Comparison of ENCODE assay signal across 7 cellular contexts in the genomic region with DNA sequence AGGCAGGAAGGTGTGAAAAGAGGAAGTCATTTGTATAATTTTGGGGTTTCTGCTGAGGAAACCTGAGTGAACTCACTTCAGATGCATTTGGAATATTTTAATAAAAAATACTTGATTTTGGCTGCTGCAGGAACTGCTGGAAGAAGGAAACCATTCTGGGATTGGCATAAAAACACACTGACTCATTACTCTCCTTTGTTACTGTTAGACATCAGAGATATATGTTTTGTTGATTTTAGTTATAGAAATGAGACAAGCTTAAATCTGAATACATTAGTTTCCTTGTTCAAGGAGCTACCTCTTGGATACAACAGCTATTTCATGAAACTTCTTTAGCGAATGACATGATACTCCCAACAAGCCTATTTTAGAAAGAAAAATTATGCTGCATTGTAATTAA.
A peak's percentile ranks its signal among the peaks of the same experiment; 100 is the strongest.
DNase-seq lines count a peak whose midpoint lies in the region; ATAC-seq and TF ChIP-seq lines count a peak whose summit lies in the region.
"Not testable (repeated sequence)": the region's sequence is repeated elsewhere in the genome, so short reads cannot be mapped to it uniquely, and the experiment has no call there.

No MANE protein-coding gene starts in this region.

- H2BK15ac ChIP-seq in IMR-90 (ENCODE audit: low read depth, low read length): not testable (repeated sequence)

- not testable (repeated sequence) for H4K20me1 ChIP-seq in IMR-90 (ENCODE audit: insufficient read depth, low read length)

- H3K4me1 ChIP-seq in IMR-90 (ENCODE audit: control insufficient read depth, insufficient read depth, low read length): not testable (repeated sequence)

- dilution Hi-C loops in IMR-90 (cut with HindIII; ENCODE audit: low sequenced_read_pairs, unreplicated experiment): not testable (repeated sequence)

- not testable (repeated sequence) for H2BK120ac ChIP-seq in IMR-90 (ENCODE audit: low read depth, low read length)

- H2BK5ac ChIP-seq in IMR-90 (ENCODE audit: low read depth, low read length, poor library complexity, severe bottlenecking): not testable (repeated sequence)

- not testable (repeated sequence) for H2BK20ac ChIP-seq in IMR-90 (ENCODE audit: low read depth, low read length)

- TF ChIP-seq CTCF in IMR-90 (conservative IDR thresholded peaks at IDR 0.05; ENCODE audit: low read depth, low read length); astrocyte of the cerebellum (IDR thresholded peaks at IDR 0.05; ENCODE audit: low read depth, low read length, missing control alignments); fibroblast of mammary gland (conservative IDR thresholded peaks at IDR 0.05; ENCODE audit: control insufficient read depth, insufficient read depth, low read depth, low read length); fibroblast of villous mesenchyme (IDR thresholded peaks at IDR 0.05; ENCODE audit: insufficient read depth, low read depth, low read length): not testable (repeated sequence)

- TF ChIP-seq RAD21 in IMR-90 (IDR thresholded peaks at IDR 0.05; ENCODE audit: low read length): not testable (repeated sequence)

- H3K27me3 ChIP-seq in IMR-90 (ENCODE audit: control insufficient read depth, insufficient read depth, low read length): not testable (repeated sequence)

- H3K14ac ChIP-seq in IMR-90 (replicated peaks; ENCODE audit: low read depth, low read length): not testable (repeated sequence)

- not testable (repeated sequence) for H2AFZ ChIP-seq in IMR-90 (replicated peaks; ENCODE audit: low read length, poor library complexity)

- not testable (repeated sequence) for TF ChIP-seq POLR2A in IMR-90 (IDR thresholded peaks at IDR 0.05; ENCODE audit: low read depth, low read length)

- not testable (repeated sequence) for H4K8ac ChIP-seq in IMR-90 (ENCODE audit: low read depth in 2 of 2, low read length in 2 of 2)

- H3K79me1 ChIP-seq in IMR-90 (ENCODE audit: low read depth in 1 of 2, low read length in 2 of 2): not testable (repeated sequence)

- POLR2A ChIA-PET in IMR-90 (lab: Charles Lee; ENCODE audit: unreplicated experiment): not testable (repeated sequence)

- H3K27ac ChIP-seq in IMR-90 (ENCODE audit: insufficient read depth, low read length): not testable (repeated sequence)

- not testable (repeated sequence) for H3K4me2 ChIP-seq in IMR-90 (ENCODE audit: low read depth, low read length)

- not testable (repeated sequence) for H4K5ac ChIP-seq in IMR-90 (ENCODE audit: low read depth, low read length)

- H3K9me1 ChIP-seq in IMR-90 (ENCODE audit: insufficient read depth, low read length): not testable (repeated sequence)

- ATAC-seq in IMR-90 (ENCODE audit: low read depth): not testable (repeated sequence)

- not testable (repeated sequence) for H3K56ac ChIP-seq in IMR-90 (ENCODE audit: extremely low read depth, insufficient read depth, low read length)

- CTCF ChIA-PET in IMR-90 (lab: Yijun Ruan, JAX): not testable (repeated sequence)

- H3K9me3 ChIP-seq in IMR-90 (ENCODE audit: control insufficient read depth, insufficient read depth, low read length): not testable (repeated sequence)

- H3K18ac ChIP-seq in IMR-90 (ENCODE audit: low read depth, low read length): not testable (repeated sequence)

- in situ Hi-C loops in IMR-90 (cut with MboI; ENCODE audit: low sequenced_read_pairs); astrocyte of the cerebellum (cut with HindIII; ENCODE audit: low sequenced_read_pairs): not testable (repeated sequence)

- not testable (repeated sequence) for H3K4ac ChIP-seq in IMR-90 (ENCODE audit: low read depth, low read length)

- H2AK5ac ChIP-seq in IMR-90 (ENCODE audit: low read depth, low read length): not testable (repeated sequence)

- WGBS in IMR-90 (ENCODE audit: extremely low coverage in 2 of 2, insufficient read length in 1 of 2), 2 experiments: no CpG with 5 or more reads among the region's 1 CpG

- not testable (repeated sequence) for H3K4me3 ChIP-seq in IMR-90 (ENCODE audit: insufficient read depth, low read depth, low read length); astrocyte of the cerebellum (ENCODE audit: low read depth, low read length); fibroblast of mammary gland (ENCODE audit: control insufficient read depth, low read depth, low read length); fibroblast of villous mesenchyme (ENCODE audit: low read depth, low read length)

- not testable (repeated sequence) for H2AK9ac ChIP-seq in IMR-90 (replicated peaks; ENCODE audit: low read depth, low read length, poor library complexity)

- not testable (repeated sequence) for H4K91ac ChIP-seq in IMR-90 (ENCODE audit: insufficient read depth, low read depth, low read length)

- not testable (repeated sequence) for H3K36me3 ChIP-seq in IMR-90 (ENCODE audit: control insufficient read depth, insufficient read depth, low read length)

- not testable (repeated sequence) for H3K9ac ChIP-seq in IMR-90 (ENCODE audit: low read depth, low read length)

- DNase-seq in EH (ENCODE audit: low read depth) (peak; percentile 7), IMR-90 (peak; percentile 39), astrocyte of the cerebellum (ENCODE audit: low read depth) (peak; percentile 36), dermis blood vessel endothelial cell (peak; percentile 55), fibroblast of mammary gland (ENCODE audit: low read depth) (peak; percentile 48), fibroblast of villous mesenchyme (ENCODE audit: low read depth) (peak; percentile 8), lung microvascular endothelial cell (ENCODE audit: low read depth in 2 of 2) (peak; percentile 43 to 76)

- BruUV-seq in IMR-90 (replicated peaks; lab: Mats Ljungman, UMichigan): not testable (repeated sequence)

- not testable (repeated sequence) for H3K23ac ChIP-seq in IMR-90 (ENCODE audit: low read depth, low read length)

- intact Hi-C loops in IMR-90 (cut with micrococcal nuclease): not testable (repeated sequence)

Comparison
In these comparisons a context has a peak if more than half of its experiments do, and no peak if none do; other contexts are left out.
1. DNase-seq: peak in every context shown above with its lines; median percentile 60 in lung microvascular endothelial cell; 55 in dermis blood vessel endothelial cell; 48 in fibroblast of mammary gland; 39 in IMR-90; 36 in astrocyte of the cerebellum; 8 in fibroblast of villous mesenchyme; 7 in EH.